8 cellular contexts compared by ENCODE assay signal in genomic region chr17:7177954-7178477, GRCh38. TPM values are rescaled to one million over a fixed set of nuclear protein-coding genes. Genes with fewer than 3 reads are reported as not detected.
DNase-seq lines count a peak whose midpoint lies in the region; ATAC-seq, FAIRE-seq and TF ChIP-seq lines count a peak whose summit lies in the region.

No MANE protein-coding gene starts in this region.

- H3K27me3 Mint-ChIP-seq in Calu3 (ENCODE audit: unreplicated experiment), result no peaks in the 10 kb centered on the region

- H3K27ac Mint-ChIP-seq in Calu3 (ENCODE audit: unreplicated experiment), result no peak overlapping the region

- TF ChIP-seq CTCF in Calu3 (IDR thresholded peaks at IDR 0.05; ENCODE audit: unreplicated experiment), result no peak
- TF ChIP-seq CTCF in breast epithelium (IDR thresholded peaks at IDR 0.05), result no peak

- BruUV-seq in Calu3 (replicated peaks; lab: Mats Ljungman, UMichigan), result no TSS peak

- FAIRE-seq in GM12892 (lab: Jason Lieb, UNC), result no peak

- H3K27ac ChIP-seq in breast epithelium (no peak overlapping the region), mesodermal cell (ENCODE audit: low read depth, low read length, severe bottlenecking) (peak overlapping the region; percentile 67)

- H3K36me3 ChIP-seq in breast epithelium, result no peaks in the 10 kb centered on the region
- H3K36me3 ChIP-seq in mesodermal cell (ENCODE audit: control insufficient read depth, insufficient read depth, low read length), result no peaks in the 10 kb centered on the region

- no peaks in the 10 kb centered on the region for H3K27me3 ChIP-seq in breast epithelium

- WGBS in mesodermal cell (ENCODE audit: insufficient coverage in 2 of 2), 2 experiments, result 15 to 22% methylated on average over 4 of the region's 18 CpGs

- intact Hi-C loops in Calu3 (cut with micrococcal nuclease; ENCODE audit: unreplicated experiment), result no loop called here
- intact Hi-C loops in breast epithelium (cut with DNase I; ENCODE audit: low total_unique reads), result no loop called here

- H3K4me3 ChIP-seq in breast epithelium, result peak overlapping the region; percentile 21 to 65 (median 50)
- H3K4me3 ChIP-seq in mesodermal cell (ENCODE audit: extremely low read depth, insufficient read depth, low read length, poor library complexity, severe bottlenecking), result peak overlapping the region; percentile 51

- H3K4me1 ChIP-seq in breast epithelium, result peaks cover 0 to 13% of the 10 kb centered on the region in 2 donors
- peaks cover 4% of the 10 kb centered on the region for H3K4me1 ChIP-seq in mesodermal cell (ENCODE audit: control insufficient read depth, insufficient read depth, low read length, poor library complexity, severe bottlenecking)

- ATAC-seq in HG03457 (IDR thresholded peaks at IDR 0.05; ENCODE audit: unreplicated experiment), result no peak
- no peak for ATAC-seq in HG02588 (IDR thresholded peaks at IDR 0.05; ENCODE audit: unreplicated experiment)

- H3K9me3 ChIP-seq in breast epithelium (no peaks in the 10 kb centered on the region), mesodermal cell (ENCODE audit: control insufficient read depth, low read length) (no peaks in the 10 kb centered on the region)

- DNase-seq in Calu3, result peak; percentile 12
- DNase-seq in NCI-H128 (lab: John Stamatoyannopoulos, UW; ENCODE audit: unreplicated experiment), result peak; percentile 52
- no peak for DNase-seq in breast epithelium (ENCODE audit: low spot score in 2 of 2)
- no peak for DNase-seq in GM12892 (ENCODE audit: insufficient read length)
- DNase-seq in NCI-H226, result no peak

- peaks cover 7% of the 10 kb centered on the region for H3K36me3 Mint-ChIP-seq in Calu3 (ENCODE audit: insufficient read depth, unreplicated experiment)

- H3K4me3 Mint-ChIP-seq in Calu3 (ENCODE audit: low read depth, unreplicated experiment), result no peak overlapping the region

- no peaks in the 10 kb centered on the region for H3K9me3 Mint-ChIP-seq in Calu3 (ENCODE audit: low read depth, unreplicated experiment)

- TF ChIP-seq POLR2A in breast epithelium (IDR thresholded peaks at IDR 0.05) (no peak), GM12892 (IDR thresholded peaks at IDR 0.05; ENCODE audit: low read depth, low read length) (no peak)

- CTCF ChIA-PET in Calu3 (lab: Charles Lee), result interaction anchor here (1.0 to 2.6 kb wide), 3 partner anchors 13 to 132 kb away, joined by 3 to 20 read pairs (median 6); no protein-coding TSS in a partner anchor

- H3K4me1 Mint-ChIP-seq in Calu3 (ENCODE audit: low read depth, unreplicated experiment), result no peaks in the 10 kb centered on the region

RNA-seq across cellular contexts. Expression of gene ASGR1, which starts 1.2 kb away (rescaled TPM):
- total RNA-seq in Calu3 (2022) (0.26 TPM in 1 of 2 replicates, not detected in the other), breast epithelium (1 to 10 TPM; 1.0 to 1.4 (median 1.3) TPM)
- polyA plus RNA-seq in mesodermal cell (2013, experiment 1 of 2), result 17.1 TPM
- polyA plus RNA-seq in mesodermal cell (2013, experiment 2 of 2), result 15.8 TPM
- polyA plus RNA-seq in GM12892 (2012; ENCODE audit: missing spikeins), result not detected

RNA-seq across cellular contexts. Expression of gene DLG4, which starts 41.6 kb away (rescaled TPM):
- total RNA-seq in Calu3 (2022), result 2.0 and 4.6 TPM in 2 replicates
- 10 to 100 TPM in 2 of 3 donors, 1 to 10 TPM in 1; 7.2 to 18.4 (median 11.1) TPM for total RNA-seq in breast epithelium
- 57.4 TPM for polyA plus RNA-seq in mesodermal cell (2013, experiment 1 of 2)
- polyA plus RNA-seq in mesodermal cell (2013, experiment 2 of 2), result 47.2 TPM
- polyA plus RNA-seq in GM12892 (2012; ENCODE audit: missing spikeins), result 2.1 TPM

RNA-seq across cellular contexts. Expression of gene ACADVL, which starts 41.7 kb away (rescaled TPM):
- total RNA-seq in Calu3 (2022) (552 and 615 TPM in 2 replicates), breast epithelium (1,000 to 10,000 TPM in 1 of 3 donors, 100 to 1,000 TPM in 2; 421 to 1,002 (median 829) TPM)
- 270 TPM for polyA plus RNA-seq in mesodermal cell (2013, experiment 1 of 2)
- 238 TPM for polyA plus RNA-seq in mesodermal cell (2013, experiment 2 of 2)
- 223 TPM for polyA plus RNA-seq in GM12892 (2012; ENCODE audit: missing spikeins)

RNA-seq across cellular contexts. Expression of gene DVL2, which starts 56.3 kb away (rescaled TPM):
- 44.8 and 45.7 TPM in 2 replicates for total RNA-seq in Calu3 (2022)
- 10 to 100 TPM; 32.0 to 58.2 (median 47.9) TPM for total RNA-seq in breast epithelium
- polyA plus RNA-seq in mesodermal cell (2013, experiment 1 of 2), result 67.5 TPM
- 54.8 TPM for polyA plus RNA-seq in mesodermal cell (2013, experiment 2 of 2)
- polyA plus RNA-seq in GM12892 (2012; ENCODE audit: missing spikeins), result 29.3 TPM

Comparison
In these comparisons a context has a peak if more than half of its experiments do, and no peak if none do; other contexts are left out.
1. DNase-seq: peak in Calu3 (single experiment) and NCI-H128 (single experiment); none in breast epithelium (0 of 2), GM12892 (single experiment) and NCI-H226 (single experiment).